In the genomic region with DNA sequence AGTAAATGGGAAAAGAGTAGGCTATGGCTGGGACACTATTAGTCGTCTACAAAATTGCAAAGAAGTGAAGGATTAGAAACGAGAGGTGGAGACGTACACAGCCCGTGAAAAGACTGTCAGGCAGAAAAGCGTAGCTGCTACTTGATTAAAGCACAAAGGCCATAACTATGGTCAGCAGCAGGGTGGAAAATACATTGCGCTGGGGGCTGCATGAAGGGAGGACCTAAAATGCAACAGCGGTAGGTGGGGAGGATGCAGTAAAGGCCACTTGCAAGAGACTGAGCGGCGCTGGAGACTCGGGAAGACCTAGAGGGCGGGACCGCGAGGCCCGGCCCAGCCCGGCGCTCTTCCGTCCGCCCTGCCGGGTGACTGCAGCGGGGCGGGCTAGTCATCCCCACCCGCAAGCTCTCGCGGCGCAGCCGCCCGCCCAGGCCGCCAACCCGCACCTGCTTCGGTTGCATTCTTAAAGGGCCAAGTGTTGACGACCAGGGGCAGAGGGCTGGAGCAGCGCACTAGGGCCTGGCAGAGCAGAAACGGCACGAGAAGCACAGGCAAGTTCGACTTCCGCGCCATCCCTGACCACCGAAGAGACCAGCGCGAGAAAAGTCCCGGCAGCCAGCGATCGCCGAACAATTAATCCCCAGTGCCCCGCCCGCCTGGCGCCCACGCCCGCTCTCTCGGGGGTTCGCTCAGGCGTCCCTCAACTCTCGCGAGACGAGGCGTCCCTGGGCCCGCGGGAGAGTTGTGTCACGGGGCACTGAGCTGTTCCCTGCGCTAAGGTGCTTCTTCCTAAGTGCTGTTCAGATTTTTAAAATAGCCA, we compare ENCODE assay signal across 1 cellular context.
TF ChIP-seq lines count a peak whose summit lies in the region.

A gene (minus strand): TSS at position 635 of the 820 bp plus-strand sequence. CDS start 62 bp downstream, at position 573.

TF ChIP-seq in HepG2, 621 proteins besides CTCF, POLR2A, EP300 and RAD21 (continued from another document and continues in another):
- TF ChIP-seq, protein P1, sequence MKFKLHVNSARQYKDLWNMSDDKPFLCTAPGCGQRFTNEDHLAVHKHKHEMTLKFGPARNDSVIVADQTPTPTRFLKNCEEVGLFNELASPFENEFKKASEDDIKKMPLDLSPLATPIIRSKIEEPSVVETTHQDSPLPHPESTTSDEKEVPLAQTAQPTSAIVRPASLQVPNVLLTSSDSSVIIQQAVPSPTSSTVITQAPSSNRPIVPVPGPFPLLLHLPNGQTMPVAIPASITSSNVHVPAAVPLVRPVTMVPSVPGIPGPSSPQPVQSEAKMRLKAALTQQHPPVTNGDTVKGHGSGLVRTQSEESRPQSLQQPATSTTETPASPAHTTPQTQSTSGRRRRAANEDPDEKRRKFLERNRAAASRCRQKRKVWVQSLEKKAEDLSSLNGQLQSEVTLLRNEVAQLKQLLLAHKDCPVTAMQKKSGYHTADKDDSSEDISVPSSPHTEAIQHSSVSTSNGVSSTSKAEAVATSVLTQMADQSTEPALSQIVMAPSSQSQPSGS (CRISPR knock-in tag; IDR thresholded peaks at IDR 0.05): peak; percentile 44
- TF ChIP-seq SP2 (CRISPR knock-in tag; IDR thresholded peaks at IDR 0.05) (0 out of 2 replicates have a peak, but pooled peaks have one; percentile 53), NKX3-1 (CRISPR knock-in tag; IDR thresholded peaks at IDR 0.05) (peak; percentile 74; the same call in 1 of the 2 replicates), ZNF256 (CRISPR knock-in tag; conservative IDR thresholded peaks at IDR 0.05) (no peak; the same call in 1 of the 2 replicates), KMT2B (CRISPR knock-in tag; IDR thresholded peaks at IDR 0.05) (peak; percentile 87), HHEX (CRISPR knock-in tag; IDR thresholded peaks at IDR 0.05) (no peak), ELF4 (CRISPR knock-in tag; IDR thresholded peaks at IDR 0.05; ENCODE audit: borderline replicate concordance) (no peak), ZNF460 (CRISPR knock-in tag; IDR thresholded peaks at IDR 0.05; ENCODE audit: borderline replicate concordance) (no peak), JUNB (CRISPR knock-in tag; IDR thresholded peaks at IDR 0.05; ENCODE audit: borderline replicate concordance) (no peak), FOXJ3 (CRISPR knock-in tag; IDR thresholded peaks at IDR 0.05; ENCODE audit: borderline replicate concordance) (peak; percentile 39; the same call in 1 of the 2 replicates), THAP11 (CRISPR knock-in tag; IDR thresholded peaks at IDR 0.05) (peak; percentile 69; the same call in 1 of the 2 replicates), KDM6A (CRISPR knock-in tag; IDR thresholded peaks at IDR 0.05; ENCODE audit: low read depth) (no peak), MBNL3 (CRISPR knock-in tag; conservative IDR thresholded peaks at IDR 0.05) (no peak), RXRB (CRISPR knock-in tag; IDR thresholded peaks at IDR 0.05; ENCODE audit: borderline replicate concordance) (no peak), TARDBP (CRISPR knock-in tag; IDR thresholded peaks at IDR 0.05) (no peak; the same call in 1 of the 2 replicates), XBP1 (CRISPR knock-in tag; IDR thresholded peaks at IDR 0.05) (no peak), MAF1 (CRISPR knock-in tag; IDR thresholded peaks at IDR 0.05; ENCODE audit: borderline replicate concordance) (peak; percentile 43; the same call in 1 of the 2 replicates), AGO1 (IDR thresholded peaks at IDR 0.05; ENCODE audit: low read depth, low read length, poor library complexity, severe bottlenecking) (peak; percentile 45), ATF1 (CRISPR knock-in tag; IDR thresholded peaks at IDR 0.05) (no peak), ZNF251 (CRISPR knock-in tag; IDR thresholded peaks at IDR 0.05) (no peak), ZNF253 (CRISPR knock-in tag; IDR thresholded peaks at IDR 0.05; ENCODE audit: borderline replicate concordance) (no peak), NR3C1 (CRISPR knock-in tag; IDR thresholded peaks at IDR 0.05) (no peak), ATF7 (IDR thresholded peaks at IDR 0.05) (no peak), ATF7 (CRISPR knock-in tag; IDR thresholded peaks at IDR 0.05) (no peak), ZFYVE20 (CRISPR knock-in tag; IDR thresholded peaks at IDR 0.05; ENCODE audit: borderline replicate concordance, low read depth) (no peak), PHF21A (CRISPR knock-in tag; IDR thresholded peaks at IDR 0.05) (peak; percentile 38; the same call in 1 of the 2 replicates), PAX8 (CRISPR knock-in tag; IDR thresholded peaks at IDR 0.05; ENCODE audit: borderline replicate concordance) (no peak), ZNF234 (CRISPR knock-in tag; conservative IDR thresholded peaks at IDR 0.05) (0 out of 2 replicates have a peak, but pooled peaks have one; percentile 26), NFYC (CRISPR knock-in tag; IDR thresholded peaks at IDR 0.05) (no peak), MXD4 (CRISPR knock-in tag; IDR thresholded peaks at IDR 0.05) (0 out of 2 replicates have a peak, but pooled peaks have one; percentile 12), PCBP2 (optimal IDR thresholded peaks at IDR 0.05; ENCODE audit: low read depth, low read length, poor library complexity, severe bottlenecking) (no peak), FOXA3 (CRISPR knock-in tag; IDR thresholded peaks at IDR 0.05) (peak; percentile 33)
- TF ChIP-seq, protein P2, sequence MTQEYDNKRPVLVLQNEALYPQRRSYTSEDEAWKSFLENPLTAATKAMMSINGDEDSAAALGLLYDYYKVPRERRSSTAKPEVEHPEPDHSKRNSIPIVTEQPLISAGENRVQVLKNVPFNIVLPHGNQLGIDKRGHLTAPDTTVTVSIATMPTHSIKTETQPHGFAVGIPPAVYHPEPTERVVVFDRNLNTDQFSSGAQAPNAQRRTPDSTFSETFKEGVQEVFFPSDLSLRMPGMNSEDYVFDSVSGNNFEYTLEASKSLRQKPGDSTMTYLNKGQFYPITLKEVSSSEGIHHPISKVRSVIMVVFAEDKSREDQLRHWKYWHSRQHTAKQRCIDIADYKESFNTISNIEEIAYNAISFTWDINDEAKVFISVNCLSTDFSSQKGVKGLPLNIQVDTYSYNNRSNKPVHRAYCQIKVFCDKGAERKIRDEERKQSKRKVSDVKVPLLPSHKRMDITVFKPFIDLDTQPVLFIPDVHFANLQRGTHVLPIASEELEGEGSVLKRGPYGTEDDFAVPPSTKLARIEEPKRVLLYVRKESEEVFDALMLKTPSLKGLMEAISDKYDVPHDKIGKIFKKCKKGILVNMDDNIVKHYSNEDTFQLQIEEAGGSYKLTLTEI (CRISPR knock-in tag; conservative IDR thresholded peaks at IDR 0.05): no peak
- TF ChIP-seq, protein P3, sequence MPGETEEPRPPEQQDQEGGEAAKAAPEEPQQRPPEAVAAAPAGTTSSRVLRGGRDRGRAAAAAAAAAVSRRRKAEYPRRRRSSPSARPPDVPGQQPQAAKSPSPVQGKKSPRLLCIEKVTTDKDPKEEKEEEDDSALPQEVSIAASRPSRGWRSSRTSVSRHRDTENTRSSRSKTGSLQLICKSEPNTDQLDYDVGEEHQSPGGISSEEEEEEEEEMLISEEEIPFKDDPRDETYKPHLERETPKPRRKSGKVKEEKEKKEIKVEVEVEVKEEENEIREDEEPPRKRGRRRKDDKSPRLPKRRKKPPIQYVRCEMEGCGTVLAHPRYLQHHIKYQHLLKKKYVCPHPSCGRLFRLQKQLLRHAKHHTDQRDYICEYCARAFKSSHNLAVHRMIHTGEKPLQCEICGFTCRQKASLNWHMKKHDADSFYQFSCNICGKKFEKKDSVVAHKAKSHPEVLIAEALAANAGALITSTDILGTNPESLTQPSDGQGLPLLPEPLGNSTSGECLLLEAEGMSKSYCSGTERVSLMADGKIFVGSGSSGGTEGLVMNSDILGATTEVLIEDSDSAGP (CRISPR knock-in tag; IDR thresholded peaks at IDR 0.05; ENCODE audit: borderline replicate concordance): peak; percentile 99
- TF ChIP-seq, protein P4, sequence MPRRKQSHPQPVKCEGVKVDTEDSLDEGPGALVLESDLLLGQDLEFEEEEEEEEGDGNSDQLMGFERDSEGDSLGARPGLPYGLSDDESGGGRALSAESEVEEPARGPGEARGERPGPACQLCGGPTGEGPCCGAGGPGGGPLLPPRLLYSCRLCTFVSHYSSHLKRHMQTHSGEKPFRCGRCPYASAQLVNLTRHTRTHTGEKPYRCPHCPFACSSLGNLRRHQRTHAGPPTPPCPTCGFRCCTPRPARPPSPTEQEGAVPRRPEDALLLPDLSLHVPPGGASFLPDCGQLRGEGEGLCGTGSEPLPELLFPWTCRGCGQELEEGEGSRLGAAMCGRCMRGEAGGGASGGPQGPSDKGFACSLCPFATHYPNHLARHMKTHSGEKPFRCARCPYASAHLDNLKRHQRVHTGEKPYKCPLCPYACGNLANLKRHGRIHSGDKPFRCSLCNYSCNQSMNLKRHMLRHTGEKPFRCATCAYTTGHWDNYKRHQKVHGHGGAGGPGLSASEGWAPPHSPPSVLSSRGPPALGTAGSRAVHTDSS (CRISPR knock-in tag; conservative IDR thresholded peaks at IDR 0.05): no peak
- TF ChIP-seq, protein P5, sequence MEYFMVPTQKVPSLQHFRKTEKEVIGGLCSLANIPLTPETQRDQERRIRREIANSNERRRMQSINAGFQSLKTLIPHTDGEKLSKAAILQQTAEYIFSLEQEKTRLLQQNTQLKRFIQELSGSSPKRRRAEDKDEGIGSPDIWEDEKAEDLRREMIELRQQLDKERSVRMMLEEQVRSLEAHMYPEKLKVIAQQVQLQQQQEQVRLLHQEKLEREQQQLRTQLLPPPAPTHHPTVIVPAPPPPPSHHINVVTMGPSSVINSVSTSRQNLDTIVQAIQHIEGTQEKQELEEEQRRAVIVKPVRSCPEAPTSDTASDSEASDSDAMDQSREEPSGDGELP (IDR thresholded peaks at IDR 0.05; ENCODE audit: borderline replicate concordance, low read depth): peak; percentile 26; the same call in 1 of the 2 replicates
- TF ChIP-seq, protein P6, sequence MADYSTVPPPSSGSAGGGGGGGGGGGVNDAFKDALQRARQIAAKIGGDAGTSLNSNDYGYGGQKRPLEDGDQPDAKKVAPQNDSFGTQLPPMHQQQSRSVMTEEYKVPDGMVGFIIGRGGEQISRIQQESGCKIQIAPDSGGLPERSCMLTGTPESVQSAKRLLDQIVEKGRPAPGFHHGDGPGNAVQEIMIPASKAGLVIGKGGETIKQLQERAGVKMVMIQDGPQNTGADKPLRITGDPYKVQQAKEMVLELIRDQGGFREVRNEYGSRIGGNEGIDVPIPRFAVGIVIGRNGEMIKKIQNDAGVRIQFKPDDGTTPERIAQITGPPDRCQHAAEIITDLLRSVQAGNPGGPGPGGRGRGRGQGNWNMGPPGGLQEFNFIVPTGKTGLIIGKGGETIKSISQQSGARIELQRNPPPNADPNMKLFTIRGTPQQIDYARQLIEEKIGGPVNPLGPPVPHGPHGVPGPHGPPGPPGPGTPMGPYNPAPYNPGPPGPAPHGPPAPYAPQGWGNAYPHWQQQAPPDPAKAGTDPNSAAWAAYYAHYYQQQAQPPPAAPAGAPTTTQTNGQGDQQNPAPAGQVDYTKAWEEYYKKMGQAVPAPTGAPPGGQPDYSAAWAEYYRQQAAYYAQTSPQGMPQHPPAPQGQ (CRISPR knock-in tag; IDR thresholded peaks at IDR 0.05; ENCODE audit: borderline replicate concordance): no peak; the same call in 1 of the 2 replicates
- TF ChIP-seq, protein P7, sequence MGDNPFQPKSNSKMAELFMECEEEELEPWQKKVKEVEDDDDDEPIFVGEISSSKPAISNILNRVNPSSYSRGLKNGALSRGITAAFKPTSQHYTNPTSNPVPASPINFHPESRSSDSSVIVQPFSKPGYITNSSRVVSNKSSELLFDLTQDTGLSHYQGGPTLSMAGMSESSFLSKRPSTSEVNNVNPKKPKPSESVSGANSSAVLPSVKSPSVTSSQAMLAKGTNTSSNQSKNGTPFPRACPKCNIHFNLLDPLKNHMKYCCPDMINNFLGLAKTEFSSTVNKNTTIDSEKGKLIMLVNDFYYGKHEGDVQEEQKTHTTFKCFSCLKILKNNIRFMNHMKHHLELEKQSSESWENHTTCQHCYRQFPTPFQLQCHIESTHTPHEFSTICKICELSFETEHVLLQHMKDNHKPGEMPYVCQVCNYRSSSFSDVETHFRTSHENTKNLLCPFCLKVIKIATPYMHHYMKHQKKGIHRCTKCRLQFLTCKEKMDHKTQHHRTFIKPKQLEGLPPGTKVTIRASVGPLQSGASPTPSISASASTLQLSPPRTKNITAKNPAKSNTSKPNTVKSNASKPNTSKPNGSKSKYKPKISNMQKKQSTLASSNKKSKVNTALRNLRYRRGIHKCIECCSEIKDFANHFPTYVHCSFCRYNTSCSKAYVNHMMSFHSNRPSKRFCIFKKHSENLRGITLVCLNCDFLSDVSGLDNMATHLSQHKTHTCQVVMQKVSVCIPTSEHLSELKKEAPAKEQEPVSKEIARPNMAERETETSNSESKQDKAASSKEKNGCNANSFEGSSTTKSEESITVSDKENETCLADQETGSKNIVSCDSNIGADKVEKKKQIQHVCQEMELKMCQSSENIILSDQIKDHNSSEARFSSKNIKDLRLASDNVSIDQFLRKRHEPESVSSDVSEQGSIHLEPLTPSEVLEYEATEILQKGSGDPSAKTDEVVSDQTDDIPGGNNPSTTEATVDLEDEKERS (CRISPR knock-in tag; IDR thresholded peaks at IDR 0.05): peak; percentile 83
- TF ChIP-seq, protein P8, sequence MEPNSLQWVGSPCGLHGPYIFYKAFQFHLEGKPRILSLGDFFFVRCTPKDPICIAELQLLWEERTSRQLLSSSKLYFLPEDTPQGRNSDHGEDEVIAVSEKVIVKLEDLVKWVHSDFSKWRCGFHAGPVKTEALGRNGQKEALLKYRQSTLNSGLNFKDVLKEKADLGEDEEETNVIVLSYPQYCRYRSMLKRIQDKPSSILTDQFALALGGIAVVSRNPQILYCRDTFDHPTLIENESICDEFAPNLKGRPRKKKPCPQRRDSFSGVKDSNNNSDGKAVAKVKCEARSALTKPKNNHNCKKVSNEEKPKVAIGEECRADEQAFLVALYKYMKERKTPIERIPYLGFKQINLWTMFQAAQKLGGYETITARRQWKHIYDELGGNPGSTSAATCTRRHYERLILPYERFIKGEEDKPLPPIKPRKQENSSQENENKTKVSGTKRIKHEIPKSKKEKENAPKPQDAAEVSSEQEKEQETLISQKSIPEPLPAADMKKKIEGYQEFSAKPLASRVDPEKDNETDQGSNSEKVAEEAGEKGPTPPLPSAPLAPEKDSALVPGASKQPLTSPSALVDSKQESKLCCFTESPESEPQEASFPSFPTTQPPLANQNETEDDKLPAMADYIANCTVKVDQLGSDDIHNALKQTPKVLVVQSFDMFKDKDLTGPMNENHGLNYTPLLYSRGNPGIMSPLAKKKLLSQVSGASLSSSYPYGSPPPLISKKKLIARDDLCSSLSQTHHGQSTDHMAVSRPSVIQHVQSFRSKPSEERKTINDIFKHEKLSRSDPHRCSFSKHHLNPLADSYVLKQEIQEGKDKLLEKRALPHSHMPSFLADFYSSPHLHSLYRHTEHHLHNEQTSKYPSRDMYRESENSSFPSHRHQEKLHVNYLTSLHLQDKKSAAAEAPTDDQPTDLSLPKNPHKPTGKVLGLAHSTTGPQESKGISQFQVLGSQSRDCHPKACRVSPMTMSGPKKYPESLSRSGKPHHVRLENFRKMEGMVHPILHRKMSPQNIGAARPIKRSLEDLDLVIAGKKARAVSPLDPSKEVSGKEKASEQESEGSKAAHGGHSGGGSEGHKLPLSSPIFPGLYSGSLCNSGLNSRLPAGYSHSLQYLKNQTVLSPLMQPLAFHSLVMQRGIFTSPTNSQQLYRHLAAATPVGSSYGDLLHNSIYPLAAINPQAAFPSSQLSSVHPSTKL (CRISPR knock-in tag; IDR thresholded peaks at IDR 0.05): peak; percentile 59
- TF ChIP-seq, protein P9, sequence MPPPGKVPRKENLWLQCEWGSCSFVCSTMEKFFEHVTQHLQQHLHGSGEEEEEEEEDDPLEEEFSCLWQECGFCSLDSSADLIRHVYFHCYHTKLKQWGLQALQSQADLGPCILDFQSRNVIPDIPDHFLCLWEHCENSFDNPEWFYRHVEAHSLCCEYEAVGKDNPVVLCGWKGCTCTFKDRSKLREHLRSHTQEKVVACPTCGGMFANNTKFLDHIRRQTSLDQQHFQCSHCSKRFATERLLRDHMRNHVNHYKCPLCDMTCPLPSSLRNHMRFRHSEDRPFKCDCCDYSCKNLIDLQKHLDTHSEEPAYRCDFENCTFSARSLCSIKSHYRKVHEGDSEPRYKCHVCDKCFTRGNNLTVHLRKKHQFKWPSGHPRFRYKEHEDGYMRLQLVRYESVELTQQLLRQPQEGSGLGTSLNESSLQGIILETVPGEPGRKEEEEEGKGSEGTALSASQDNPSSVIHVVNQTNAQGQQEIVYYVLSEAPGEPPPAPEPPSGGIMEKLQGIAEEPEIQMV (CRISPR knock-in tag; IDR thresholded peaks at IDR 0.05; ENCODE audit: low read depth): 0 out of 2 replicates have a peak, but pooled peaks have one; percentile 76
